ENCODE assay signal across 15 cellular contexts in genomic region chr9:130921483-130921806, GRCh38. TPM values are rescaled to one million over a fixed set of nuclear protein-coding genes. Genes with fewer than 3 reads are reported as not detected.
DNase-seq lines count a peak whose midpoint lies in the region; ATAC-seq and TF ChIP-seq lines count a peak whose summit lies in the region.
"Had no signal": no experiment of that assay in that cellular context is flagged by ENCODE, and none has a peak within 500 bp of the region (broad histone marks: within the 10 kb centered on the region; RNA-seq: fewer than 3 reads in every experiment).

No MANE protein-coding gene starts in this region.

- H3K27me3 Mint-ChIP-seq in brain (peaks cover 8% of the 10 kb centered on the region), nephron (ENCODE audit: low read depth) (peaks cover 43% of the 10 kb centered on the region)
- H3K27me3 Mint-ChIP-seq in activated CD8-positive, alpha-beta T cell treated with anti-CD3 and anti-CD28 coated beads for 36 hours: peaks cover 4% of the 10 kb centered on the region

- no peak for TF ChIP-seq POLR2A in ovary (IDR thresholded peaks at IDR 0.05)

- no peak for ATAC-seq in esophagus mucosa
- no peak for ATAC-seq in activated CD8-positive, alpha-beta T cell treated with anti-CD3 and anti-CD28 coated beads for 36 hours

- H3K27ac ChIP-seq in BLaER1 treated with 17β-estradiol and CSF1 and Interleukin-3, amounts not matched to agents 10 nM and 100 nM: no peak overlapping the region
- H3K27ac ChIP-seq in ovary: no peak overlapping the region
- H3K27ac ChIP-seq: GM23248 had no signal

- intact Hi-C loops in ovary (cut with DNase I): no loop called here
- intact Hi-C loops in activated CD8-positive, alpha-beta T cell treated with anti-CD3 and anti-CD28 coated beads for 36 hours (cut with micrococcal nuclease): no loop called here

- peaks cover 0 to 40% (median 4%) of the 10 kb centered on the region in 11 experiments; a peak in 8 of 22 replicates for H4K20me1 ChIP-seq in BLaER1 treated with 17β-estradiol and CSF1 and Interleukin-3, amounts not matched to agents 10 nM and 100 nM

- TF ChIP-seq CTCF in brain (conservative IDR thresholded peaks at IDR 0.05) (no peak), nephron (IDR thresholded peaks at IDR 0.05; ENCODE audit: unreplicated experiment in 3 of 3) (no peak), ovary (IDR thresholded peaks at IDR 0.05) (no peak)
- no peak for TF ChIP-seq CTCF in activated CD8-positive, alpha-beta T cell treated with anti-CD3 and anti-CD28 coated beads for 36 hours (IDR thresholded peaks at IDR 0.05)

- 7 to 20% (median 13%) methylated on average over 19 of the region's 19 CpGs for WGBS in ovary, 3 donors

- no peak overlapping the region for H3K4me3 ChIP-seq in BLaER1 treated with 17β-estradiol and CSF1 and Interleukin-3, amounts not matched to agents 10 nM and 100 nM
- H3K4me3 ChIP-seq in ovary: no peak overlapping the region
- H3K4me3 ChIP-seq: GM23248 had no signal

- H3K9me3 ChIP-seq in BLaER1 treated with 17β-estradiol and CSF1 and Interleukin-3, amounts not matched to agents 10 nM and 100 nM (replicated peaks in 1 of 11): no peaks in the 10 kb centered on the region
- no peaks in the 10 kb centered on the region for H3K9me3 ChIP-seq in ovary
- H3K9me3 ChIP-seq: BE2C, Caco-2 had no signal

- H3K4me2 ChIP-seq in BLaER1 treated with 17β-estradiol and CSF1 and Interleukin-3, amounts not matched to agents 10 nM and 100 nM: peak overlapping the region in 8 of 11 experiments; percentile 41 to 80 (median 63); a peak in 14 of 22 replicates

- H3K27ac Mint-ChIP-seq in brain: peak overlapping the region in 4 of 5 experiments; percentile 38 to 92 (median 62)
- peak overlapping the region; percentile 63 to 88 (median 65) for H3K27ac Mint-ChIP-seq in nephron
- H3K27ac Mint-ChIP-seq in activated CD8-positive, alpha-beta T cell treated with anti-CD3 and anti-CD28 coated beads for 36 hours: no peak overlapping the region
- H3K27ac Mint-ChIP-seq: CD8-positive, alpha-beta memory T cell had no signal

- no peak overlapping the region for H3K9ac ChIP-seq in BLaER1 treated with 17β-estradiol and CSF1 and Interleukin-3, amounts not matched to agents 10 nM and 100 nM
- H3K9ac ChIP-seq: GM23248 had no signal

- DNase-seq in ovary (peak; percentile 34 to 67 (median 47)), Ammon's horn (ENCODE audit: low spot score) (no peak), SKM-1 treated with dmso at 0.1 percent for 144 hours (lab: John Stamatoyannopoulos, UW; ENCODE audit: unreplicated experiment) (no peak)
- DNase-seq in activated CD8-positive, alpha-beta T cell treated with anti-CD3 and anti-CD28 coated beads for 36 hours: no peak
- DNase-seq: ACHN; BE2C; Caco-2; CD8-positive, alpha-beta memory T cell; GM23248; H7 had no signal

- CTCF ChIA-PET in activated CD8-positive, alpha-beta T cell treated with anti-CD3 and anti-CD28 coated beads for 36 hours (lab: Charles Lee): no interaction called here

- TF ChIP-seq EP300 in ovary (IDR thresholded peaks at IDR 0.05): no peak

- peaks cover 49% of the 10 kb centered on the region for H3K4me1 Mint-ChIP-seq in brain
- peaks cover 21% of the 10 kb centered on the region for H3K4me1 Mint-ChIP-seq in nephron
- H3K4me1 Mint-ChIP-seq in activated CD8-positive, alpha-beta T cell treated with anti-CD3 and anti-CD28 coated beads for 36 hours (ENCODE audit: low read depth): no peaks in the 10 kb centered on the region
- H3K4me1 Mint-ChIP-seq: CD8-positive, alpha-beta memory T cell had no signal

- peaks cover 21 to 72% (median 37%) of the 10 kb centered on the region in 11 experiments for H3K27me3 ChIP-seq in BLaER1 treated with 17β-estradiol and CSF1 and Interleukin-3, amounts not matched to agents 10 nM and 100 nM
- no peaks in the 10 kb centered on the region for H3K27me3 ChIP-seq in ovary
- H3K27me3 ChIP-seq: BE2C had no signal

- H3K4me1 ChIP-seq in BLaER1 treated with 17β-estradiol and CSF1 and Interleukin-3, amounts not matched to agents 10 nM and 100 nM: peaks cover 10 to 84% (median 76%) of the 10 kb centered on the region in 10 experiments
- H3K4me1 ChIP-seq in ovary (ENCODE audit: insufficient read depth): peaks cover 8% of the 10 kb centered on the region
- H3K4me1 ChIP-seq: BE2C, Caco-2 had no signal

- H3K36me3 ChIP-seq in BLaER1 treated with 17β-estradiol and CSF1 and Interleukin-3, amounts not matched to agents 10 nM and 100 nM: no peaks in the 10 kb centered on the region
- no peaks in the 10 kb centered on the region for H3K36me3 ChIP-seq in ovary
- H3K36me3 ChIP-seq: BE2C had no signal

- H3K36me3 Mint-ChIP-seq in brain (no peaks in the 10 kb centered on the region), nephron (ENCODE audit: low read depth) (no peaks in the 10 kb centered on the region)
- no peaks in the 10 kb centered on the region for H3K36me3 Mint-ChIP-seq in activated CD8-positive, alpha-beta T cell treated with anti-CD3 and anti-CD28 coated beads for 36 hours (ENCODE audit: low read depth)
- H3K36me3 Mint-ChIP-seq: CD8-positive, alpha-beta memory T cell had no signal

- H3K4me3 Mint-ChIP-seq in brain: peak overlapping the region in 1 of 5 experiments; percentile 41
- H3K4me3 Mint-ChIP-seq in nephron: peak overlapping the region in 1 of 3 experiments; percentile 21
- H3K4me3 Mint-ChIP-seq in activated CD8-positive, alpha-beta T cell treated with anti-CD3 and anti-CD28 coated beads for 36 hours: no peak overlapping the region
- H3K4me3 Mint-ChIP-seq: CD8-positive, alpha-beta memory T cell had no signal

- H3K9me3 Mint-ChIP-seq in brain (peaks cover 0 to 2% (median 0%) of the 10 kb centered on the region in 5 experiments), nephron (no peaks in the 10 kb centered on the region)
- H3K9me3 Mint-ChIP-seq in activated CD8-positive, alpha-beta T cell treated with anti-CD3 and anti-CD28 coated beads for 36 hours: no peaks in the 10 kb centered on the region
- H3K9me3 Mint-ChIP-seq: CD8-positive, alpha-beta memory T cell had no signal

- POLR2A ChIA-PET in activated CD8-positive, alpha-beta T cell treated with anti-CD3 and anti-CD28 coated beads for 36 hours (lab: Charles Lee): no interaction called here

RNA-seq across cellular contexts. Expression of gene FIBCD1, which starts 17.6 kb away (rescaled TPM):
- polyA plus RNA-seq in brain (ENCODE audit: insufficient read depth, low read depth, low replicate concordance): 0.78 TPM
- total RNA-seq in ovary: under 1 TPM in 5 of 7 donors, not detected in 2; 0.08 to 0.45 (median 0.13) TPM
- polyA plus RNA-seq in ovary: under 1 TPM in 1 of 2 donors, not detected in 1; 0.06 TPM
- 0.20 TPM for total RNA-seq in esophagus mucosa
- total RNA-seq in activated CD8-positive, alpha-beta T cell treated with anti-CD3 and anti-CD28 coated beads for 36 hours: not detected
- total RNA-seq: Caco-2; CD8-positive, alpha-beta memory T cell had no signal
- polyA plus RNA-seq: CD8-positive, alpha-beta memory T cell had no signal

RNA-seq across cellular contexts. Expression of gene QRFP, which starts 24.8 kb away (rescaled TPM):
- polyA plus RNA-seq in brain (ENCODE audit: insufficient read depth, low read depth, low replicate concordance) (not detected), ovary (not detected)
- total RNA-seq in ovary (not detected), esophagus mucosa (not detected)
- total RNA-seq in activated CD8-positive, alpha-beta T cell treated with anti-CD3 and anti-CD28 coated beads for 36 hours: not detected
- total RNA-seq: A172; Caco-2; CD8-positive, alpha-beta memory T cell; GM23248; H7 had no signal
- polyA plus RNA-seq: CD8-positive, alpha-beta memory T cell had no signal

Comparison
In these comparisons a context has a peak if more than half of its experiments do, and no peak if none do; other contexts are left out.
1. DNase-seq: peak in ovary (5 of 5); none in Ammon's horn (single experiment), SKM-1 treated with dmso at 0.1 percent for 144 hours (single experiment) and activated CD8-positive, alpha-beta T cell treated with anti-CD3 and anti-CD28 coated beads for 36 hours (single experiment).